Comparison of ENCODE assay signal across 19 cellular contexts in genomic region chr7:140661124-140661523, GRCh38. TPM values are rescaled to one million over a fixed set of nuclear protein-coding genes. Genes with fewer than 3 reads are reported as not detected.
DNase-seq lines count a peak whose midpoint lies in the region; ATAC-seq, FAIRE-seq and TF ChIP-seq lines count a peak whose summit lies in the region.
"Had no signal": no experiment of that assay in that cellular context is flagged by ENCODE, and none has a peak within 500 bp of the region (broad histone marks: within the 10 kb centered on the region; RNA-seq: fewer than 3 reads in every experiment).

No MANE protein-coding gene starts in this region.

- H2AFZ ChIP-seq in DND-41 (ENCODE audit: low read depth, low read length), result no peak overlapping the region

- TF ChIP-seq RAD21 in A549 (conservative IDR thresholded peaks at IDR 0.05 in 1 of 2, IDR thresholded peaks at IDR 0.05 in 1 of 2), result peak; percentile 50 to 62

- no peaks in the 10 kb centered on the region for H3K27me3 ChIP-seq in DND-41 (ENCODE audit: insufficient read depth, low read length, poor library complexity)
- no peaks in the 10 kb centered on the region for H3K27me3 ChIP-seq in sigmoid colon

- no peak; the same call in 2 of the 3 replicates for TF ChIP-seq CTCF in A549 (IDR thresholded peaks at IDR 0.05)
- peak; percentile 25 for TF ChIP-seq CTCF in DND-41 (IDR thresholded peaks at IDR 0.05; ENCODE audit: borderline replicate concordance, extremely low read depth, low read length, poor library complexity, severe bottlenecking)
- TF ChIP-seq CTCF in fibroblast of pulmonary artery (IDR thresholded peaks at IDR 0.05; ENCODE audit: low read length, missing control alignments), result peak; percentile 15
- no peak for TF ChIP-seq CTCF in GM20000 (IDR thresholded peaks at IDR 0.05; ENCODE audit: extremely low read depth, missing control alignments)
- TF ChIP-seq CTCF in sigmoid colon (IDR thresholded peaks at IDR 0.05), result no peak

- H3K4me2 ChIP-seq in A549 (peak overlapping the region; percentile 34), DND-41 (ENCODE audit: insufficient read depth, low read length) (no peak overlapping the region)

- DNase-seq in A549 (ENCODE audit: low read depth in 1 of 2, low spot score in 1 of 2) (peak in 1 of 2 experiments; percentile 28), DND-41 (no peak), fibroblast of pulmonary artery (ENCODE audit: low read depth) (no peak), GM20000 (ENCODE audit: low spot score) (no peak), sigmoid colon (no peak), NCI-H128 (lab: John Stamatoyannopoulos, UW; ENCODE audit: unreplicated experiment) (no peak)
- DNase-seq in stimulated activated naive B cell treated with anti-CD40 and anti-IgM and Interleukin-4, amounts not matched to agents 10 μg/mL and 1 μg/mL and 100 μg/mL, for 72 hours, result no peak
- DNase-seq: activated naive CD8-positive, alpha-beta T cell treated with anti-CD3 and anti-CD28 coated beads for 36 hours; islet precursor cell; MM.1S; NCI-H446; retina; stimulated activated naive CD8-positive, alpha-beta T cell treated with anti-CD3 and anti-CD28 coated beads, Interleukin-15, amount 100 ng/mL, for 72 hours; T-helper 9 cell had no signal

- no peaks in the 10 kb centered on the region for H3K9me3 Mint-ChIP-seq in stimulated activated naive B cell treated with anti-CD40 and anti-IgM and Interleukin-4, amounts not matched to agents 10 μg/mL and 1 μg/mL and 100 μg/mL, for 72 hours
- H3K9me3 Mint-ChIP-seq: CD4-positive, alpha-beta T cell; stimulated activated naive CD8-positive, alpha-beta T cell treated with anti-CD3 and anti-CD28 coated beads, Interleukin-15, amount 100 ng/mL, for 72 hours had no signal

- no peak for FAIRE-seq in A549 (lab: Jason Lieb, UNC)
- FAIRE-seq: frontal cortex had no signal

- 29% methylated on average over 2 of the region's 2 CpGs for WGBS in A549 (ENCODE audit: missing lambda C conversion rate)
- 17 to 45% methylated on average over 2 of the region's 2 CpGs for WGBS in sigmoid colon, 2 donors

- no peak for TF ChIP-seq POLR2A in A549 (IDR thresholded peaks at IDR 0.05; ENCODE audit: low read length)
- TF ChIP-seq POLR2A in sigmoid colon (IDR thresholded peaks at IDR 0.05), result no peak

- CTCF ChIA-PET in A549 (lab: Yijun Ruan, JAX), result interaction anchor here (0.7 to 3.4 kb wide), 30 partner anchors 8 to 990 kb away, joined by 3 to 26 read pairs (median 4); partner anchors contain the start of gene MRPS33

- TF ChIP-seq EP300 in A549 (IDR thresholded peaks at IDR 0.05) (no peak), sigmoid colon (IDR thresholded peaks at IDR 0.05) (no peak)

- H3K9me3 ChIP-seq in A549 (no peaks in the 10 kb centered on the region), DND-41 (ENCODE audit: insufficient read depth, low read length, severe bottlenecking) (no peaks in the 10 kb centered on the region), sigmoid colon (no peaks in the 10 kb centered on the region)

- H3K27me3 Mint-ChIP-seq in stimulated activated naive B cell treated with anti-CD40 and anti-IgM and Interleukin-4, amounts not matched to agents 10 μg/mL and 1 μg/mL and 100 μg/mL, for 72 hours, result peaks cover 0 to 8% of the 10 kb centered on the region in 2 donors
- H3K27me3 Mint-ChIP-seq: activated naive CD8-positive, alpha-beta T cell treated with anti-CD3 and anti-CD28 coated beads for 36 hours had no signal

- H3K79me2 ChIP-seq in DND-41 (ENCODE audit: insufficient read depth, low read length), result no peaks in the 10 kb centered on the region

- no peaks in the 10 kb centered on the region for H3K36me3 Mint-ChIP-seq in stimulated activated naive B cell treated with anti-CD40 and anti-IgM and Interleukin-4, amounts not matched to agents 10 μg/mL and 1 μg/mL and 100 μg/mL, for 72 hours
- H3K36me3 Mint-ChIP-seq: activated naive CD8-positive, alpha-beta T cell treated with anti-CD3 and anti-CD28 coated beads for 36 hours had no signal

- H3K4me3 ChIP-seq in A549, result no peak overlapping the region
- no peak overlapping the region for H3K4me3 ChIP-seq in DND-41 (ENCODE audit: low read depth in 1 of 2, low read length in 2 of 2)
- no peak overlapping the region for H3K4me3 ChIP-seq in fibroblast of pulmonary artery (replicated peaks; ENCODE audit: low read depth, low read length)
- no peak overlapping the region for H3K4me3 ChIP-seq in sigmoid colon
- H3K4me3 ChIP-seq: coronary artery had no signal

- no peak overlapping the region for H3K4me3 Mint-ChIP-seq in stimulated activated naive B cell treated with anti-CD40 and anti-IgM and Interleukin-4, amounts not matched to agents 10 μg/mL and 1 μg/mL and 100 μg/mL, for 72 hours
- H3K4me3 Mint-ChIP-seq: activated naive CD8-positive, alpha-beta T cell treated with anti-CD3 and anti-CD28 coated beads for 36 hours; CD4-positive, alpha-beta T cell; stimulated activated naive CD8-positive, alpha-beta T cell treated with anti-CD3 and anti-CD28 coated beads, Interleukin-15, amount 100 ng/mL, for 72 hours had no signal

- peaks cover 11 to 12% of the 10 kb centered on the region in 2 donors for H3K4me1 Mint-ChIP-seq in stimulated activated naive B cell treated with anti-CD40 and anti-IgM and Interleukin-4, amounts not matched to agents 10 μg/mL and 1 μg/mL and 100 μg/mL, for 72 hours

- H3K4me1 ChIP-seq in A549, result no peaks in the 10 kb centered on the region
- peaks cover 11% of the 10 kb centered on the region for H3K4me1 ChIP-seq in DND-41 (ENCODE audit: insufficient read depth, low read length)
- peaks cover 0 to 13% (median 8%) of the 10 kb centered on the region in 4 donors for H3K4me1 ChIP-seq in sigmoid colon

- H3K27ac ChIP-seq in A549, result no peak overlapping the region
- H3K27ac ChIP-seq in DND-41 (ENCODE audit: low read length), result no peak overlapping the region
- H3K27ac ChIP-seq in sigmoid colon, result no peak overlapping the region
- H3K27ac ChIP-seq: coronary artery had no signal

- intact Hi-C loops in sigmoid colon (cut with DNase I), result no loop called here

- H3K27ac Mint-ChIP-seq in stimulated activated naive B cell treated with anti-CD40 and anti-IgM and Interleukin-4, amounts not matched to agents 10 μg/mL and 1 μg/mL and 100 μg/mL, for 72 hours, result no peak overlapping the region
- H3K27ac Mint-ChIP-seq: activated naive CD8-positive, alpha-beta T cell treated with anti-CD3 and anti-CD28 coated beads for 36 hours; CD4-positive, alpha-beta T cell; stimulated activated naive CD8-positive, alpha-beta T cell treated with anti-CD3 and anti-CD28 coated beads, Interleukin-15, amount 100 ng/mL, for 72 hours had no signal

- no peak overlapping the region for H3K9ac ChIP-seq in DND-41 (ENCODE audit: low read depth, low read length)

- POLR2A ChIA-PET in A549 (lab: Yijun Ruan, JAX), result no interaction called here

- H4K20me1 ChIP-seq in DND-41 (ENCODE audit: insufficient read depth, low read length), result no peaks in the 10 kb centered on the region

- H3K36me3 ChIP-seq in DND-41 (ENCODE audit: insufficient read depth, low read length) (no peaks in the 10 kb centered on the region), sigmoid colon (no peaks in the 10 kb centered on the region)

- ATAC-seq in A549 (peak; percentile 70 to 86; a peak in 5 of 6 replicates), DND-41 (ENCODE audit: insufficient read depth, low read depth) (no peak), SK-N-SH treated with all-trans-retinoic acid at 6 μM for 48 hours (peak; percentile 86)
- ATAC-seq in stimulated activated naive B cell treated with anti-CD40 and anti-IgM and Interleukin-4, amounts not matched to agents 10 μg/mL and 1 μg/mL and 100 μg/mL, for 72 hours (replicated peaks), result no peak
- ATAC-seq: stimulated activated naive CD8-positive, alpha-beta T cell treated with anti-CD3 and anti-CD28 coated beads, Interleukin-15, amount 100 ng/mL, for 72 hours had no signal

TF ChIP-seq in A549, 52 proteins besides CTCF, POLR2A, EP300 and RAD21 (continues in another document):
- peak; percentile 48; the same call in 2 of the 3 replicates for TF ChIP-seq SMC3 (IDR thresholded peaks at IDR 0.05)

TF ChIP-seq in SK-N-SH treated with all-trans-retinoic acid at 6 μM for 48 hours, 23 proteins besides CTCF, POLR2A, EP300 and RAD21 (continues in another document):
- no peak for TF ChIP-seq BACH2 (CRISPR knock-in tag; IDR thresholded peaks at IDR 0.05; ENCODE audit: borderline replicate concordance)
- TF ChIP-seq CREB5 (CRISPR knock-in tag; IDR thresholded peaks at IDR 0.05; ENCODE audit: low read depth), result no peak
- TF ChIP-seq TOX (CRISPR knock-in tag; IDR thresholded peaks at IDR 0.05; ENCODE audit: borderline replicate concordance), result no peak

RNA-seq across cellular contexts. Expression of gene ADCK2, which starts 11.6 kb away (rescaled TPM):
- polyA plus RNA-seq in A549 (2011; rRNA removed) (13.1 and 14.7 TPM in 2 replicates), A549 (2017; fragmentation: RNase III; extraction: RNeasy Plus Mini Kit Qiagen cat#74134 plus additional on column Dnase treatment) (12.6 to 16.1 TPM (median 13.9 TPM) in 3 replicates), sigmoid colon (10 to 100 TPM; 14.8 to 24.0 (median 15.6) TPM)
- polyA plus RNA-seq in A549 (2012; cell fraction: cytosol; rRNA removed), result 11.3 and 14.3 TPM in 2 replicates
- polyA plus RNA-seq in A549 (2012; cell fraction: nucleus; rRNA removed), result 11.3 and 11.4 TPM in 2 replicates
- polyA minus RNA-seq in A549 (2011; rRNA and poly(A)+ RNA removed), result 15.6 and 18.1 TPM in 2 replicates
- total RNA-seq in sigmoid colon, result 10 to 100 TPM; 20.1 to 22.1 (median 20.8) TPM

RNA-seq across cellular contexts. Expression of gene DENND2A, which starts 20.5 kb away (rescaled TPM):
- polyA plus RNA-seq in A549 (2011; rRNA removed) (0.61 and 0.63 TPM in 2 replicates), A549 (2017; fragmentation: RNase III; extraction: RNeasy Plus Mini Kit Qiagen cat#74134 plus additional on column Dnase treatment) (0.37 to 0.54 TPM (median 0.38 TPM) in 3 replicates), sigmoid colon (10 to 100 TPM in 1 of 3 donors, 1 to 10 TPM in 2; 6.2 to 22.2 (median 7.2) TPM)
- 0.28 and 0.44 TPM in 2 replicates for polyA plus RNA-seq in A549 (2012; cell fraction: cytosol; rRNA removed)
- 0.66 and 0.70 TPM in 2 replicates for polyA plus RNA-seq in A549 (2012; cell fraction: nucleus; rRNA removed)
- 2.6 TPM in 2 replicates for polyA minus RNA-seq in A549 (2011; rRNA and poly(A)+ RNA removed)
- 10 to 100 TPM in 3 of 4 donors, 1 to 10 TPM in 1; 7.6 to 38.8 (median 13.6) TPM for total RNA-seq in sigmoid colon
- total RNA-seq: activated CD8-positive, alpha-beta memory T cell treated with anti-CD3 and anti-CD28 coated beads for 36 hours; activated naive CD8-positive, alpha-beta T cell treated with anti-CD3 and anti-CD28 coated beads for 36 hours; CD4-positive, alpha-beta T cell had no signal

RNA-seq across cellular contexts. Expression of gene NDUFB2, which starts 35.4 kb away (rescaled TPM):
- 381 and 405 TPM in 2 replicates for polyA plus RNA-seq in A549 (2011; rRNA removed)
- polyA plus RNA-seq in A549 (2012; cell fraction: cytosol; rRNA removed), result 917 and 1,079 TPM in 2 replicates
- 494 and 763 TPM in 2 replicates for polyA plus RNA-seq in A549 (2012; cell fraction: nucleus; rRNA removed)
- polyA plus RNA-seq in A549 (2017; fragmentation: RNase III; extraction: RNeasy Plus Mini Kit Qiagen cat#74134 plus additional on column Dnase treatment), result 345 to 370 TPM (median 360 TPM) in 3 replicates
- polyA minus RNA-seq in A549 (2011; rRNA and poly(A)+ RNA removed), result 46.4 and 48.2 TPM in 2 replicates
- 100 to 1,000 TPM; 170 to 377 (median 267) TPM for total RNA-seq in sigmoid colon
- polyA plus RNA-seq in sigmoid colon, result 100 to 1,000 TPM; 397 to 979 (median 712) TPM

Comparison
In these comparisons a context has a peak if more than half of its experiments do, and no peak if none do; other contexts are left out.
1. ATAC-seq: peak in A549 (2 of 2) and SK-N-SH treated with all-trans-retinoic acid at 6 μM for 48 hours (single experiment); none in DND-41 (single experiment) and stimulated activated naive B cell treated with anti-CD40 and anti-IgM and Interleukin-4, amounts not matched to agents 10 μg/mL and 1 μg/mL and 100 μg/mL, for 72 hours (0 of 2).
2. CTCF ChIP-seq: peak in DND-41 (single experiment) and fibroblast of pulmonary artery (single experiment); none in A549 (single experiment), GM20000 (single experiment) and sigmoid colon (0 of 4).
3. RNA of gene DENND2A, which starts 20.5 kb away (polyA plus RNA-seq): 6.2 to 22.2 TPM in sigmoid colon; 0.28 to 0.70 TPM in A549; every median in the first group is over 4 times any median in the second.